In the genomic region with DNA sequence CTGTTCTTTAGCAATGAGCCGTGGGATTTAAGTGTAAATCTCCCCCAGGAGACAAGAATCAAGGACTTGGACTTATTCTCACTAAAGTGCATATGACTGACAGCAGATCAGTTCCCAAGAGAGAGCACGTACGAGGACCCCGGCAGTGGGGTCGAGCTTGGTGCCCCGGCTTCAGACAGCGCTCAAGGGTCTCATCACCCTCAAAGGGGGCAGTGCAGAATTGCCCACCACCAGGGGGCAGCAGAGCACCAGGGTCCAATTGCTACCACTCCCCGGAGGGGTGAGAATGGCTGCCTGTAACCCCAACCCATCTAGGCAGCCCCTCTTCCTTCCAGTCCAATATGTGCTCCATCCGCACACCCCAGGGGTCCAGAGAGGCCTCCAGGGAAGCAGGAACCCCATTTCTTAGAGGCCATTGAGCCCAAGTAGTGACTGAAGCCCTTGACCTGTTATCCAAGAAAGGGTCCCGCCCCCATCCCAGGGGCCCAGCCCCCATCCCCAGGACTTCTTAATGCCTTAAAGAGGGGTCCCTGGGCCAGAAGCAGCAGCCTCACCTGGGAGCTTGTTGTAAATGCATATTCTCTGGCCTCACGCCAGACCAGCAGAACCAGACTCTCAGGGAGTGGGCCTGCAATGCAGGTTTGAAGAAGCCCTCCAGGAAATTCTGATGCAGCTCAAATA, we compare ENCODE assay signal across 8 cellular contexts.
DNase-seq lines count a peak whose midpoint lies in the region; ATAC-seq, FAIRE-seq and TF ChIP-seq lines count a peak whose summit lies in the region.

No MANE protein-coding gene starts in this region.

- dilution Hi-C loops in keratinocyte (cut with MboI; ENCODE audit: extremely low pct_ligation_motif_present, low sequenced_read_pairs): no loop called here

- no peaks in the 10 kb centered on the region for H3K9me3 ChIP-seq in BE2C
- H3K9me3 ChIP-seq in keratinocyte (ENCODE audit: control insufficient read depth, low read depth, low read length): no peaks in the 10 kb centered on the region

- H3K4me3 ChIP-seq in BE2C (ENCODE audit: low read depth, low read length) (no peak overlapping the region), keratinocyte (ENCODE audit: control insufficient read depth in 2 of 3, extremely low read depth in 1 of 3, insufficient read depth in 2 of 3, low read depth in 1 of 3, low read length in 3 of 3) (no peak overlapping the region)

- no peaks in the 10 kb centered on the region for H3K9me1 ChIP-seq in keratinocyte (ENCODE audit: control insufficient read depth, extremely low read depth, insufficient read depth, low read length)

- H3K4me2 ChIP-seq in keratinocyte (ENCODE audit: control insufficient read depth, extremely low read depth, insufficient read depth, low read depth, low read length): no peak overlapping the region

- H4K20me1 ChIP-seq in keratinocyte (ENCODE audit: control insufficient read depth, extremely low read depth, insufficient read depth, low read length): no peaks in the 10 kb centered on the region

- POLR2A ChIA-PET in HEK293T (lab: Yijun Ruan, JAX): no interaction called here

- no peak overlapping the region for H3K27ac ChIP-seq in keratinocyte (ENCODE audit: control insufficient read depth, insufficient read depth, low read length)

- no peaks in the 10 kb centered on the region for H3K36me3 ChIP-seq in BE2C
- H3K36me3 ChIP-seq in keratinocyte (ENCODE audit: control insufficient read depth in 2 of 2, extremely low read depth in 1 of 2, insufficient read depth in 2 of 2, low read length in 2 of 2): no peaks in the 10 kb centered on the region

- FAIRE-seq in keratinocyte (lab: Jason Lieb, UNC): peak; percentile 55

- H3K27me3 ChIP-seq in BE2C (no peaks in the 10 kb centered on the region), keratinocyte (ENCODE audit: control insufficient read depth, extremely low read depth, insufficient read depth, low read length) (peaks cover 1% of the 10 kb centered on the region)

- H3K4me1 ChIP-seq in BE2C (peaks cover 14% of the 10 kb centered on the region), keratinocyte (ENCODE audit: control insufficient read depth, extremely low read depth, insufficient read depth, low read length) (no peaks in the 10 kb centered on the region)

- DNase-seq in BE2C: peak; percentile 66
- peak; percentile 77 for DNase-seq in HEK293T (ENCODE audit: extremely low spot score)
- peak; percentile 25 for DNase-seq in T-helper 22 cell (ENCODE audit: low read depth)
- peak; percentile 28 for DNase-seq in astrocyte of the hippocampus (ENCODE audit: low read depth, low spot score)
- no peak for DNase-seq in keratinocyte (ENCODE audit: low read depth, low spot score)
- DNase-seq in stimulated activated CD4-positive, alpha-beta T cell treated with anti-CD3 and anti-CD28 coated beads, TNF-alpha, amount 100 ng/mL, for 1 hour (ENCODE audit: low read depth in 3 of 3, low spot score in 1 of 3): peak in 2 of 3 donors; percentile 29 to 69
- DNase-seq in NCI-H128 (lab: John Stamatoyannopoulos, UW; ENCODE audit: unreplicated experiment): no peak

- ATAC-seq in HG02610 (IDR thresholded peaks at IDR 0.05; ENCODE audit: unreplicated experiment): no peak

- peak; percentile 85 for TF ChIP-seq CTCF in BE2C (IDR thresholded peaks at IDR 0.05; ENCODE audit: low read depth, low read length)
- TF ChIP-seq CTCF in keratinocyte (optimal IDR thresholded peaks at IDR 0.05 in 1 of 3, IDR thresholded peaks at IDR 0.05 in 1 of 3, conservative IDR thresholded peaks at IDR 0.05 in 1 of 3; ENCODE audit: extremely low read depth in 1 of 3, insufficient read depth in 2 of 3, low read length in 3 of 3): peak; percentile 93

- H2AFZ ChIP-seq in keratinocyte (ENCODE audit: control insufficient read depth, low read length): no peak overlapping the region

- H3K79me2 ChIP-seq in keratinocyte (ENCODE audit: control insufficient read depth, insufficient read depth, low read length): no peaks in the 10 kb centered on the region

- CTCF ChIA-PET in HEK293T (lab: Yijun Ruan, JAX): interaction anchor here (0.6 to 3.3 kb wide), 9 partner anchors 9 to 172 kb away, joined by 3 to 22 read pairs (median 4); no protein-coding TSS in a partner anchor

- no peak overlapping the region for H3K9ac ChIP-seq in keratinocyte (ENCODE audit: control insufficient read depth, extremely low read depth, insufficient read depth, low read length)

TF ChIP-seq in HEK293T, 16 proteins besides CTCF, POLR2A, EP300 and RAD21:
- TF ChIP-seq SP1 (IDR thresholded peaks at IDR 0.05): no peak
- TF ChIP-seq HDGF (IDR thresholded peaks at IDR 0.05; ENCODE audit: borderline replicate concordance): no peak
- TF ChIP-seq FOXK2 (IDR thresholded peaks at IDR 0.05): no peak
- no peak for TF ChIP-seq TARDBP (IDR thresholded peaks at IDR 0.05)
- no peak for TF ChIP-seq FOXA1 (IDR thresholded peaks at IDR 0.05)
- no peak for TF ChIP-seq NFRKB (IDR thresholded peaks at IDR 0.05)
- no peak for TF ChIP-seq BHLHE40 (IDR thresholded peaks at IDR 0.05; ENCODE audit: borderline replicate concordance)
- TF ChIP-seq SUZ12 (IDR thresholded peaks at IDR 0.05): no peak
- no peak for TF ChIP-seq LEF1 (IDR thresholded peaks at IDR 0.05; ENCODE audit: borderline replicate concordance)
- no peak for TF ChIP-seq ZNF384 (IDR thresholded peaks at IDR 0.05)
- no peak for TF ChIP-seq ELF4 (IDR thresholded peaks at IDR 0.05)
- no peak for TF ChIP-seq L3MBTL2 (conservative IDR thresholded peaks at IDR 0.05)
- TF ChIP-seq CTBP1 (IDR thresholded peaks at IDR 0.05; ENCODE audit: borderline replicate concordance): no peak
- no peak for TF ChIP-seq FOXM1 (IDR thresholded peaks at IDR 0.05; ENCODE audit: borderline replicate concordance)
- no peak for TF ChIP-seq PKNOX1 (IDR thresholded peaks at IDR 0.05)
- no peak for TF ChIP-seq ARNT (IDR thresholded peaks at IDR 0.05)

Comparison
In these comparisons a context has a peak if more than half of its experiments do, and no peak if none do; other contexts are left out.
1. DNase-seq: peak in BE2C (single experiment), HEK293T (single experiment), T-helper 22 cell (single experiment), astrocyte of the hippocampus (single experiment) and stimulated activated CD4-positive, alpha-beta T cell treated with anti-CD3 and anti-CD28 coated beads, TNF-alpha, amount 100 ng/mL, for 1 hour (2 of 3); none in keratinocyte (single experiment) and NCI-H128 (single experiment).